ENCODE assay signal across 15 cellular contexts in the genomic region with DNA sequence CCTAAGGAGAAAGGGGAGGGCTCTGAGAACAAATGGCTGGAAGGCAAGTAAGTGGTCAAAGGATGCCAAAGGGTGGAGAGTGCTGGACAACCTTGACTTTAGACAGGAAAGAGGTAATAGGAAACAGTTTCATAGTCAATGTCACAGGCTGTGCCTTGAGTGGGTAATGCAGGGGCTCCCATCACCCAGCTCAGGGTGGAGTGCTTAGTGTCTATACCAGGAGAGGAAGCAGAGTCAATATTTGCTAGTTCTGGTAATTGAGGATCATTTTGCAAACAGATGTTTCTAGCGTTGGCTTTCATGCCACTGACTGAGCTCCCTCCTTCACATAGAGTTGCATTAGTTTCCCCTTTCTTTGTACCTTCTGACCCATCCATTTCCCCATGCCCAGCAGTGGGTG.
"Had no signal": no experiment of that assay in that cellular context is flagged by ENCODE, and none has a peak within 500 bp of the region (broad histone marks: within the 10 kb centered on the region; RNA-seq: fewer than 3 reads in every experiment).

No MANE protein-coding gene starts in this region.

- H3K36me3 Mint-ChIP-seq: immature natural killer cell had no signal

- H3K4me3 Mint-ChIP-seq: activated CD4-positive, alpha-beta memory T cell treated with anti-CD3 and anti-CD28 coated beads, Interleukin-2, amount 10 ng/mL, durations not matched to agents 7 days and 5 days; activated T-cell treated with anti-CD3 and anti-CD28 coated beads, Interleukin-2, amount 50 U/mL, for 4 hours; endodermal cell; immature natural killer cell; neural crest cell had no signal

- H3K27ac Mint-ChIP-seq: activated CD4-positive, alpha-beta memory T cell treated with anti-CD3 and anti-CD28 coated beads, Interleukin-2, amount 10 ng/mL, durations not matched to agents 7 days and 5 days; endodermal cell; immature natural killer cell had no signal

- DNase-seq: activated CD4-positive, alpha-beta memory T cell treated with anti-CD3 and anti-CD28 coated beads, Interleukin-2, amount 10 ng/mL, durations not matched to agents 7 days and 5 days; activated CD4-positive, alpha-beta T cell treated with anti-CD3 and anti-CD28 coated beads for 4 hours; activated effector memory CD4-positive, alpha-beta T cell treated with Interleukin-2 at 50 U/mL for 16 hours; activated naive CD4-positive, alpha-beta T cell treated with anti-CD3 and anti-CD28 coated beads, Interleukin-2, amount 50 U/mL, for 16 hours; activated T-cell treated with anti-CD3 and anti-CD28 coated beads, Interleukin-2, amount 50 U/mL, for 4 hours; dorsolateral prefrontal cortex; endodermal cell; heart left ventricle; immature natural killer cell; ovary; stomach; testis; upper lobe of left lung had no signal

- H3K9me3 Mint-ChIP-seq: activated CD4-positive, alpha-beta memory T cell treated with anti-CD3 and anti-CD28 coated beads, Interleukin-2, amount 10 ng/mL, durations not matched to agents 7 days and 5 days; activated T-cell treated with anti-CD3 and anti-CD28 coated beads, Interleukin-2, amount 50 U/mL, for 4 hours; endodermal cell; immature natural killer cell; neural crest cell had no signal

- ATAC-seq: activated T-cell treated with anti-CD3 and anti-CD28 coated beads, Interleukin-2, amount 50 U/mL, for 4 hours; heart left ventricle; sciatic nerve had no signal

- H3K4me1 Mint-ChIP-seq: activated CD4-positive, alpha-beta memory T cell treated with anti-CD3 and anti-CD28 coated beads, Interleukin-2, amount 10 ng/mL, durations not matched to agents 7 days and 5 days; endodermal cell; immature natural killer cell; neural crest cell had no signal
